ENCODE assay signal across 13 cellular contexts in genomic region chr1:150061632-150062101, GRCh38. TPM values are rescaled to one million over a fixed set of nuclear protein-coding genes. Genes with fewer than 3 reads are reported as not detected.
A peak's percentile ranks its signal among the peaks of the same experiment; 100 is the strongest.
DNase-seq lines count a peak whose midpoint lies in the region; ATAC-seq and TF ChIP-seq lines count a peak whose summit lies in the region.
"Had no signal": no experiment of that assay in that cellular context is flagged by ENCODE, and none has a peak within 500 bp of the region (broad histone marks: within the 10 kb centered on the region; RNA-seq: fewer than 3 reads in every experiment).

No MANE protein-coding gene starts in this region.

- dilution Hi-C loops in IMR-90 (cut with HindIII; ENCODE audit: low sequenced_read_pairs, unreplicated experiment), result no loop called here

- peaks cover 6 to 26% of the 10 kb centered on the region in 2 experiments; a peak in 3 of 4 replicates for H3K79me1 ChIP-seq in IMR-90 (ENCODE audit: low read depth in 1 of 2, low read length in 2 of 2)

- peak overlapping the region; percentile 55 for H3K4ac ChIP-seq in IMR-90 (ENCODE audit: low read depth, low read length)

- no peak overlapping the region for H3K9ac ChIP-seq in IMR-90 (ENCODE audit: low read depth, low read length)
- H3K9ac ChIP-seq in muscle layer of colon (ENCODE audit: low read length), result no peak overlapping the region
- H3K9ac ChIP-seq: BLaER1 treated with 17β-estradiol and CSF1 and Interleukin-3, amounts not matched to agents 10 nM and 100 nM had no signal

- no peak overlapping the region for H2BK15ac ChIP-seq in IMR-90 (ENCODE audit: low read depth, low read length)

- no TSS peak for BruUV-seq in IMR-90 (replicated peaks; lab: Mats Ljungman, UMichigan)

- H3K9me3 ChIP-seq in AG04450 (ENCODE audit: control insufficient read depth, insufficient read depth, low read length) (no peaks in the 10 kb centered on the region), IMR-90 (ENCODE audit: control insufficient read depth, insufficient read depth, low read length) (no peaks in the 10 kb centered on the region), muscle layer of colon (ENCODE audit: low read length) (no peaks in the 10 kb centered on the region)
- H3K9me3 ChIP-seq: BLaER1 treated with 17β-estradiol and CSF1 and Interleukin-3, amounts not matched to agents 10 nM and 100 nM; SJSA1 had no signal

- no peak overlapping the region for H2AK5ac ChIP-seq in IMR-90 (ENCODE audit: low read depth, low read length)

- in situ Hi-C loops in IMR-90 (cut with MboI; ENCODE audit: low sequenced_read_pairs), result no loop called here

- H3K14ac ChIP-seq in IMR-90 (replicated peaks; ENCODE audit: low read depth, low read length), result no peak overlapping the region

- H3K4me1 ChIP-seq in IMR-90 (ENCODE audit: control insufficient read depth, insufficient read depth, low read length), result peaks cover 5% of the 10 kb centered on the region
- H3K4me1 ChIP-seq in muscle layer of colon (ENCODE audit: insufficient read depth, low read length), result peaks cover 16% of the 10 kb centered on the region

- H3K36me3 ChIP-seq in IMR-90 (ENCODE audit: control insufficient read depth, insufficient read depth, low read length) (no peaks in the 10 kb centered on the region), muscle layer of colon (ENCODE audit: insufficient read depth, low read length) (no peaks in the 10 kb centered on the region)
- H3K36me3 ChIP-seq: BLaER1 treated with 17β-estradiol and CSF1 and Interleukin-3, amounts not matched to agents 10 nM and 100 nM; SJSA1 had no signal

- H3K27me3 ChIP-seq in AG04450 (ENCODE audit: control insufficient read depth, insufficient read depth, low read length), result no peaks in the 10 kb centered on the region
- no peaks in the 10 kb centered on the region for H3K27me3 ChIP-seq in IMR-90 (ENCODE audit: control insufficient read depth, insufficient read depth, low read length)
- H3K27me3 ChIP-seq in muscle layer of colon (ENCODE audit: control insufficient read depth in 1 of 2, insufficient read depth in 2 of 2, low read length in 2 of 2), result no peaks in the 10 kb centered on the region
- H3K27me3 ChIP-seq: BLaER1 treated with 17β-estradiol and CSF1 and Interleukin-3, amounts not matched to agents 10 nM and 100 nM; SJSA1 had no signal

- CTCF ChIA-PET in AG04450 (lab: Charles Lee), result interaction anchor here (1.5 to 1.9 kb wide), 2 partner anchors 12 to 125 kb away, joined by 5 to 6 read pairs; no protein-coding TSS in a partner anchor
- CTCF ChIA-PET in IMR-90 (lab: Yijun Ruan, JAX), result interaction anchor here (1.1 kb wide), 1 partner anchor 126 kb away, joined by 3 read pairs; no protein-coding TSS in a partner anchor

- H3K27ac ChIP-seq in AG04450 (ENCODE audit: low read depth, low read length), result peak overlapping the region; percentile 91
- H3K27ac ChIP-seq in IMR-90 (ENCODE audit: insufficient read depth, low read length), result peak overlapping the region; percentile 44; the same call in 1 of the 2 replicates
- peak overlapping the region; percentile 20 to 37 for H3K27ac ChIP-seq in coronary artery
- peak overlapping the region; percentile 23 for H3K27ac ChIP-seq in muscle layer of colon (ENCODE audit: low read depth, low read length)
- H3K27ac ChIP-seq: BLaER1 treated with 17β-estradiol and CSF1 and Interleukin-3, amounts not matched to agents 10 nM and 100 nM; SJSA1 had no signal

- H3K4me2 ChIP-seq in IMR-90 (ENCODE audit: low read depth, low read length), result peak overlapping the region; percentile 56; the same call in 1 of the 2 replicates
- H3K4me2 ChIP-seq: BLaER1 treated with 17β-estradiol and CSF1 and Interleukin-3, amounts not matched to agents 10 nM and 100 nM had no signal

- H2BK120ac ChIP-seq in IMR-90 (ENCODE audit: low read depth, low read length), result peak overlapping the region; percentile 0; the same call in 1 of the 2 replicates

- no peak overlapping the region for H4K5ac ChIP-seq in IMR-90 (ENCODE audit: low read depth, low read length)

- no peak overlapping the region for H2AK9ac ChIP-seq in IMR-90 (replicated peaks; ENCODE audit: low read depth, low read length, poor library complexity)

- no peak overlapping the region for H3K4me3 ChIP-seq in AG04450 (ENCODE audit: low read depth, low read length)
- H3K4me3 ChIP-seq in IMR-90 (ENCODE audit: insufficient read depth, low read depth, low read length), result no peak overlapping the region
- no peak overlapping the region for H3K4me3 ChIP-seq in coronary artery
- no peak overlapping the region for H3K4me3 ChIP-seq in muscle layer of colon (ENCODE audit: low read depth in 1 of 2, low read length in 2 of 2)
- H3K4me3 ChIP-seq: BLaER1 treated with 17β-estradiol and CSF1 and Interleukin-3, amounts not matched to agents 10 nM and 100 nM; SJSA1 had no signal

- no peak overlapping the region for H4K91ac ChIP-seq in IMR-90 (ENCODE audit: insufficient read depth, low read depth, low read length)

- no peak overlapping the region for H2BK5ac ChIP-seq in IMR-90 (ENCODE audit: low read depth, low read length, poor library complexity, severe bottlenecking)

- peak overlapping the region in 1 of 2 experiments; percentile 1; a peak in 1 of 4 replicates for H4K8ac ChIP-seq in IMR-90 (ENCODE audit: low read depth in 2 of 2, low read length in 2 of 2)

- H3K18ac ChIP-seq in IMR-90 (ENCODE audit: low read depth, low read length), result no peak overlapping the region

- no peaks in the 10 kb centered on the region for H4K20me1 ChIP-seq in IMR-90 (ENCODE audit: insufficient read depth, low read length)
- H4K20me1 ChIP-seq: BLaER1 treated with 17β-estradiol and CSF1 and Interleukin-3, amounts not matched to agents 10 nM and 100 nM had no signal

- TF ChIP-seq CTCF in AG04450 (IDR thresholded peaks at IDR 0.05; ENCODE audit: low read depth, low read length) (no peak), IMR-90 (conservative IDR thresholded peaks at IDR 0.05; ENCODE audit: low read depth, low read length) (no peak), coronary artery (IDR thresholded peaks at IDR 0.05) (no peak)

- no peak for TF ChIP-seq POLR2A in IMR-90 (IDR thresholded peaks at IDR 0.05; ENCODE audit: low read depth, low read length)

- H3K23ac ChIP-seq in IMR-90 (ENCODE audit: low read depth, low read length), result no peak overlapping the region

- DNase-seq in AG04450 (ENCODE audit: low read depth, low spot score), result peak; percentile 82
- peak; percentile 97 for DNase-seq in IMR-90
- no peak for DNase-seq in coronary artery (ENCODE audit: low spot score)
- DNase-seq in stimulated activated CD4-positive, alpha-beta T cell treated with anti-CD3 and anti-CD28 coated beads, Interleukin-4, amount 100 ng/mL, for 4 hours, result no peak
- no peak for DNase-seq in D341Med (ENCODE audit: low spot score)
- DNase-seq in OCI-M2 (lab: John Stamatoyannopoulos, UW; ENCODE audit: unreplicated experiment), result no peak
- DNase-seq: activated CD4-positive, alpha-beta T cell treated with anti-CD3 and anti-CD28 coated beads, Interleukin-2, amount 50 U/mL, for 1 hour; stimulated activated CD8-positive, alpha-beta memory T cell treated with anti-CD3 and anti-CD28 coated beads, Interleukin-4, amount 100 ng/mL, for 48 hours had no signal

- no peak overlapping the region for H2AFZ ChIP-seq in IMR-90 (replicated peaks; ENCODE audit: low read length, poor library complexity)

- POLR2A ChIA-PET in AG04450 (lab: Yijun Ruan, JAX) (interaction anchor here (1.0 to 1.2 kb wide), 2 partner anchors 174 to 176 kb away, joined by 3 to 4 read pairs; a partner anchor contains a TSS), IMR-90 (lab: Charles Lee; ENCODE audit: unreplicated experiment) (no interaction called here)

- H3K56ac ChIP-seq in IMR-90 (ENCODE audit: extremely low read depth, insufficient read depth, low read length), result no peak overlapping the region

- intact Hi-C loops in IMR-90 (cut with micrococcal nuclease), result no loop called here

- 0 out of 2 replicates have a peak, but pooled peaks have one; percentile 15 for TF ChIP-seq RAD21 in IMR-90 (IDR thresholded peaks at IDR 0.05; ENCODE audit: low read length)

- no CpG with 5 or more reads among the region's 3 CpGs for WGBS in IMR-90 (ENCODE audit: extremely low coverage in 2 of 2, insufficient read length in 1 of 2), 2 experiments

- H2BK20ac ChIP-seq in IMR-90 (ENCODE audit: low read depth, low read length), result 0 out of 2 replicates have a peak overlapping the region, but pooled peaks have one; percentile 24

- peaks cover 4% of the 10 kb centered on the region for H3K9me1 ChIP-seq in IMR-90 (ENCODE audit: insufficient read depth, low read length)

- ATAC-seq in IMR-90 (ENCODE audit: low read depth) (peak; percentile 91), HG02763 (IDR thresholded peaks at IDR 0.05; ENCODE audit: unreplicated experiment) (no peak)
- ATAC-seq: activated naive CD4-positive, alpha-beta T cell treated with anti-CD3 and anti-CD28 coated beads, Interleukin-2, amount 50 U/mL, for 72 hours had no signal

TF ChIP-seq in IMR-90, 13 proteins besides CTCF, POLR2A, EP300 and RAD21 (continues in another document):
- 0 out of 2 replicates have a peak, but pooled peaks have one; percentile 58 for TF ChIP-seq RFX5 (IDR thresholded peaks at IDR 0.05; ENCODE audit: low read depth, low read length)
- no peak for TF ChIP-seq CHD1 (IDR thresholded peaks at IDR 0.05; ENCODE audit: low read depth, low read length)
- TF ChIP-seq NFE2L2 (IDR thresholded peaks at IDR 0.05; ENCODE audit: low read depth, low read length), result no peak
- TF ChIP-seq BHLHE40 (IDR thresholded peaks at IDR 0.05; ENCODE audit: low read depth, low read length), result peak; percentile 25; the same call in 1 of the 2 replicates
- peak; percentile 89 for TF ChIP-seq CEBPB (IDR thresholded peaks at IDR 0.05; ENCODE audit: low read depth, low read length)
- TF ChIP-seq FOS (IDR thresholded peaks at IDR 0.05; ENCODE audit: low read depth, low read length), result peak; percentile 77

RNA-seq across cellular contexts. Expression of gene VPS45, which starts 5.9 kb away (rescaled TPM):
- polyA plus RNA-seq in AG04450 (2011; rRNA removed) (49.5 and 61.3 TPM in 2 replicates), IMR-90 (2012; rRNA removed) (28.1 and 33.3 TPM in 2 replicates)
- polyA minus RNA-seq in AG04450 (2011; rRNA and poly(A)+ RNA removed), result 18.6 and 32.7 TPM in 2 replicates
- 32.4 and 41.1 TPM in 2 replicates for total RNA-seq in IMR-90 (2012; rRNA removed)
- polyA plus RNA-seq in IMR-90 (2012; cell fraction: cytosol; rRNA removed), result 6.4 and 13.7 TPM in 2 replicates
- 10.6 and 86.9 TPM in 2 replicates for polyA plus RNA-seq in IMR-90 (2012; cell fraction: nucleus; rRNA removed; ENCODE audit: low replicate concordance)

RNA-seq across cellular contexts. Expression of gene OTUD7B, which starts 51.1 kb away (rescaled TPM):
- polyA plus RNA-seq in AG04450 (2011; rRNA removed) (10.7 and 11.5 TPM in 2 replicates), IMR-90 (2012; rRNA removed) (6.9 and 7.5 TPM in 2 replicates)
- 37.6 and 42.1 TPM in 2 replicates for polyA minus RNA-seq in AG04450 (2011; rRNA and poly(A)+ RNA removed)
- total RNA-seq in IMR-90 (2012; rRNA removed), result 18.1 and 18.6 TPM in 2 replicates
- 1.9 and 5.8 TPM in 2 replicates for polyA plus RNA-seq in IMR-90 (2012; cell fraction: cytosol; rRNA removed)
- polyA plus RNA-seq in IMR-90 (2012; cell fraction: nucleus; rRNA removed; ENCODE audit: low replicate concordance), result 2.8 and 4.6 TPM in 2 replicates

Comparison
In these comparisons a context has a peak if more than half of its experiments do, and no peak if none do; other contexts are left out.
1. DNase-seq: peak in AG04450 (single experiment) and IMR-90 (single experiment); none in coronary artery (single experiment), stimulated activated CD4-positive, alpha-beta T cell treated with anti-CD3 and anti-CD28 coated beads, Interleukin-4, amount 100 ng/mL, for 4 hours (0 of 2), D341Med (single experiment) and OCI-M2 (single experiment).
2. H3K27ac ChIP-seq: peak in every context shown above with its lines; median percentile 91 in AG04450; 44 in IMR-90; 28 in coronary artery; 23 in muscle layer of colon.